19 cellular contexts compared by ENCODE assay signal in the genomic region with DNA sequence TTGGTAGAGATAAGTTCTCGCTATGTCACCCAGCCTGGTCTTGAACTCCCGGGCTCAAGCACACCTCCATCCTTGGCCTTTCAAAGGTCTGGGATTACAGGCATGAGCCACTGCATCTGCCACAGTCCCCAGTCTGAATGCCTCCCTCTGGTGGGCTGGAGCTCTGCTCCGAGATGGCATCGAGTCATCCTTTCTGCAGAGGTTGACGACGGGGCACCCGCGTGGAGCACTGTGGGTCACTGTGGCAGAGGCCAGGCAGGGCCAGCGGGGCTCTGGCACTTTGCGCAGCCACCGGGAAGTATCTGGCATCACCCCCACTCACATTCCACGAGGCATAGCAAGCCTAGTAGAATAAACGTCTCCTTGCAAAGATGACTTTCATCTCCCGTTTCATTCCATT.
DNase-seq lines count a peak whose midpoint lies in the region; ATAC-seq, FAIRE-seq and TF ChIP-seq lines count a peak whose summit lies in the region.
"Had no signal": no experiment of that assay in that cellular context is flagged by ENCODE, and none has a peak within 500 bp of the region (broad histone marks: within the 10 kb centered on the region; RNA-seq: fewer than 3 reads in every experiment).

No MANE protein-coding gene starts in this region.

- no peak for ATAC-seq in activated CD4-positive, alpha-beta T cell treated with anti-CD3 and anti-CD28 coated beads for 36 hours
- no peak for ATAC-seq in K562
- ATAC-seq in HG02571 (IDR thresholded peaks at IDR 0.05; ENCODE audit: unreplicated experiment) = no peak
- ATAC-seq: A549, GM12878 had no signal

- H3K36me3 Mint-ChIP-seq in activated CD4-positive, alpha-beta T cell treated with anti-CD3 and anti-CD28 coated beads, Interleukin-2, amount 10 ng/mL, durations not matched to agents 24 days and 14 days (ENCODE audit: low read depth) = no peaks in the 10 kb centered on the region
- no peaks in the 10 kb centered on the region for H3K36me3 Mint-ChIP-seq in activated CD4-positive, alpha-beta T cell treated with anti-CD3 and anti-CD28 coated beads for 36 hours (ENCODE audit: low read depth)
- H3K36me3 Mint-ChIP-seq: CD14-positive monocyte; CD4-positive, alpha-beta memory T cell had no signal

- 20 to 22% methylated on average over 14 of the region's 14 CpGs for WGBS in GM23248 (ENCODE audit: low coverage in 1 of 2, low lambda C conversion rate in 2 of 2, missing lambda C conversion rate in 2 of 2), 2 experiments
- 4% methylated on average over 13 of the region's 14 CpGs for WGBS in K562 (ENCODE audit: insufficient coverage, low coverage, missing lambda C conversion rate)

- no peak overlapping the region for H3K27ac Mint-ChIP-seq in activated CD4-positive, alpha-beta T cell treated with anti-CD3 and anti-CD28 coated beads, Interleukin-2, amount 10 ng/mL, durations not matched to agents 24 days and 14 days
- no peak overlapping the region for H3K27ac Mint-ChIP-seq in activated CD4-positive, alpha-beta T cell treated with anti-CD3 and anti-CD28 coated beads for 36 hours
- H3K27ac Mint-ChIP-seq: CD14-positive monocyte; CD4-positive, alpha-beta memory T cell; IgD-negative memory B cell had no signal

- TF ChIP-seq RAD21 in K562 (CRISPR knock-in tag; conservative IDR thresholded peaks at IDR 0.05 in 1 of 2, IDR thresholded peaks at IDR 0.05 in 1 of 2) = no peak

- H3K9me3 Mint-ChIP-seq in activated CD4-positive, alpha-beta T cell treated with anti-CD3 and anti-CD28 coated beads, Interleukin-2, amount 10 ng/mL, durations not matched to agents 24 days and 14 days = no peaks in the 10 kb centered on the region
- H3K9me3 Mint-ChIP-seq in activated CD4-positive, alpha-beta T cell treated with anti-CD3 and anti-CD28 coated beads for 36 hours (ENCODE audit: low read depth) = no peaks in the 10 kb centered on the region

- H3K9ac ChIP-seq in GM23248 (no peak overlapping the region), K562 (ENCODE audit: insufficient read depth in 1 of 2, low read depth in 2 of 2, low read length in 2 of 2) (no peak overlapping the region)
- H3K9ac ChIP-seq: BLaER1 had no signal

- no peak overlapping the region for H3K4me2 ChIP-seq in GM23248 (ENCODE audit: unreplicated experiment)
- H3K4me2 ChIP-seq in K562 (ENCODE audit: insufficient read depth, low read length) = no peak overlapping the region
- no peak overlapping the region for H3K4me2 ChIP-seq in osteoblast (ENCODE audit: insufficient read depth, low read length)
- H3K4me2 ChIP-seq: A549, BLaER1 had no signal

- no peak for TF ChIP-seq POLR2A in K562 (conservative IDR thresholded peaks at IDR 0.05)

- H3K4me3 ChIP-seq in GM23248 (no peak overlapping the region), K562 (no peak overlapping the region), osteoblast (ENCODE audit: insufficient read depth, low read length) (no peak overlapping the region)
- H3K4me3 ChIP-seq: A549, BLaER1, GM12878, HAP-1 had no signal

- FAIRE-seq in K562 (lab: Jason Lieb, UNC) = no peak
- FAIRE-seq: A549, GM12878, H1 had no signal

- intact Hi-C loops in activated CD4-positive, alpha-beta T cell treated with anti-CD3 and anti-CD28 coated beads, Interleukin-2, amount 10 ng/mL, durations not matched to agents 24 days and 14 days (cut with micrococcal nuclease) = no loop called here
- intact Hi-C loops in activated CD4-positive, alpha-beta T cell treated with anti-CD3 and anti-CD28 coated beads for 36 hours (cut with DNase I, micrococcal nuclease) = no loop called here
- intact Hi-C loops in K562 (cut with micrococcal nuclease) = no loop called here

- TF ChIP-seq CTCF in K562 (IDR thresholded peaks at IDR 0.05 in 2 of 3, conservative IDR thresholded peaks at IDR 0.05 in 1 of 3; ENCODE audit: insufficient read depth in 2 of 3, low read depth in 1 of 3, low read length in 3 of 3) (no peak), osteoblast (IDR thresholded peaks at IDR 0.05; ENCODE audit: extremely low read depth, low read depth, low read length) (no peak)

- H3K9me1 ChIP-seq in K562 (ENCODE audit: control insufficient read depth, insufficient read depth, low read length) = no peaks in the 10 kb centered on the region

- no peaks in the 10 kb centered on the region for H3K36me3 ChIP-seq in GM23248 (ENCODE audit: low read depth)
- no peaks in the 10 kb centered on the region for H3K36me3 ChIP-seq in K562 (ENCODE audit: control insufficient read depth, insufficient read depth, low read length)
- no peaks in the 10 kb centered on the region for H3K36me3 ChIP-seq in osteoblast (ENCODE audit: insufficient read depth, low read length)
- H3K36me3 ChIP-seq: BLaER1, HAP-1 had no signal

- H2AFZ ChIP-seq in GM23248 (no peak overlapping the region), K562 (ENCODE audit: low read depth, low read length) (no peak overlapping the region), osteoblast (ENCODE audit: low read length) (no peak overlapping the region)

- H3K4me3 Mint-ChIP-seq in activated CD4-positive, alpha-beta T cell treated with anti-CD3 and anti-CD28 coated beads, Interleukin-2, amount 10 ng/mL, durations not matched to agents 24 days and 14 days = no peak overlapping the region
- no peak overlapping the region for H3K4me3 Mint-ChIP-seq in activated CD4-positive, alpha-beta T cell treated with anti-CD3 and anti-CD28 coated beads for 36 hours
- H3K4me3 Mint-ChIP-seq: CD4-positive, alpha-beta memory T cell; IgD-negative memory B cell had no signal

- TF ChIP-seq EP300 in K562 (IDR thresholded peaks at IDR 0.05; ENCODE audit: low read length) = no peak

- no peaks in the 10 kb centered on the region for H3F3A ChIP-seq in GM23248 (ENCODE audit: insufficient read depth)

- no TSS peak for BruUV-seq in K562 (replicated peaks; lab: Mats Ljungman, UMichigan)

- peaks cover 31% of the 10 kb centered on the region for H3K27me3 Mint-ChIP-seq in activated CD4-positive, alpha-beta T cell treated with anti-CD3 and anti-CD28 coated beads, Interleukin-2, amount 10 ng/mL, durations not matched to agents 24 days and 14 days
- H3K27me3 Mint-ChIP-seq in activated CD4-positive, alpha-beta T cell treated with anti-CD3 and anti-CD28 coated beads for 36 hours = peaks cover 56% of the 10 kb centered on the region

- H3K4me1 ChIP-seq in GM23248 (ENCODE audit: insufficient read depth) = no peaks in the 10 kb centered on the region
- no peaks in the 10 kb centered on the region for H3K4me1 ChIP-seq in K562 (replicated peaks in 1 of 2; ENCODE audit: control insufficient read depth in 2 of 2, insufficient read depth in 2 of 2, low read length in 2 of 2)
- H3K4me1 ChIP-seq in osteoblast (ENCODE audit: insufficient read depth, low read length) = peaks cover 9% of the 10 kb centered on the region
- H3K4me1 ChIP-seq: HAP-1 had no signal

- H3K27me3 ChIP-seq in GM23248 (replicated peaks; ENCODE audit: insufficient read depth) (peaks cover 13% of the 10 kb centered on the region), K562 (ENCODE audit: control insufficient read depth in 2 of 2, insufficient read depth in 2 of 2, low read length in 2 of 2) (peaks cover 2 to 52% of the 10 kb centered on the region in 2 experiments; a peak in 4 of 5 replicates), osteoblast (ENCODE audit: insufficient read depth, low read length) (peaks cover 7% of the 10 kb centered on the region)

- H3K9me3 ChIP-seq in GM23248 (ENCODE audit: low read depth) (no peaks in the 10 kb centered on the region), K562 (replicated peaks; ENCODE audit: control insufficient read depth, insufficient read depth, low read depth, low read length) (no peaks in the 10 kb centered on the region), osteoblast (ENCODE audit: low read depth, low read length) (no peaks in the 10 kb centered on the region)
- H3K9me3 ChIP-seq: A549, BLaER1, HAP-1 had no signal

- H3K27ac ChIP-seq in GM23248 (no peak overlapping the region), K562 (ENCODE audit: extremely low read depth, low read depth, low read length) (no peak overlapping the region), osteoblast (ENCODE audit: low read depth, low read length) (no peak overlapping the region)
- H3K27ac ChIP-seq: 22Rv1, A549, BLaER1 had no signal

- H3K4me1 Mint-ChIP-seq in activated CD4-positive, alpha-beta T cell treated with anti-CD3 and anti-CD28 coated beads, Interleukin-2, amount 10 ng/mL, durations not matched to agents 24 days and 14 days = peaks cover 2% of the 10 kb centered on the region
- H3K4me1 Mint-ChIP-seq in activated CD4-positive, alpha-beta T cell treated with anti-CD3 and anti-CD28 coated beads for 36 hours = peaks cover 7% of the 10 kb centered on the region
- H3K4me1 Mint-ChIP-seq: CD14-positive monocyte had no signal

- H4K20me1 ChIP-seq in GM23248 (ENCODE audit: insufficient read depth) (no peaks in the 10 kb centered on the region), K562 (replicated peaks; ENCODE audit: control insufficient read depth, insufficient read depth, low read length) (no peaks in the 10 kb centered on the region), osteoblast (ENCODE audit: insufficient read depth, low read length) (no peaks in the 10 kb centered on the region)
- H4K20me1 ChIP-seq: BLaER1 had no signal

- H3K79me2 ChIP-seq in GM23248 (ENCODE audit: insufficient read depth) (no peaks in the 10 kb centered on the region), K562 (ENCODE audit: control insufficient read depth, insufficient read depth, low read length) (no peaks in the 10 kb centered on the region), osteoblast (ENCODE audit: insufficient read depth, low read length) (no peaks in the 10 kb centered on the region)

- DNase-seq in activated CD4-positive, alpha-beta T cell treated with anti-CD3 and anti-CD28 coated beads, Interleukin-2, amount 10 ng/mL, durations not matched to agents 24 days and 14 days = peak; percentile 48
- no peak for DNase-seq in activated CD4-positive, alpha-beta T cell treated with anti-CD3 and anti-CD28 coated beads for 36 hours
- DNase-seq in GM23248 (peak; percentile 4), K562 (ENCODE audit: extremely low read depth in 1 of 4, low spot score in 3 of 4) (no peak), osteoblast (ENCODE audit: insufficient read length, low spot score, missing footprints) (peak; percentile 38), HUDEP-2 (lab: John Stamatoyannopoulos, UW; ENCODE audit: unreplicated experiment in 76 of 76) (no peak), GOT3 (lab: John Stamatoyannopoulos, UW) (no peak)
- DNase-seq: CD4-positive, alpha-beta memory T cell; DMS79 treated with DMSO at 0.1 percent for 48 hours; KG1 had no signal

- in situ Hi-C loops in GM23248 (cut with MboI) (no loop called here), K562 (cut with MboI) (no loop called here)

- CTCF ChIA-PET in activated CD4-positive, alpha-beta T cell treated with anti-CD3 and anti-CD28 coated beads for 36 hours (lab: Charles Lee) = no interaction called here
- CTCF ChIA-PET in K562 (lab: Yijun Ruan, JAX; ENCODE audit: low intra/inter-chr PET ratio) = no interaction called here

- POLR2A ChIA-PET in activated CD4-positive, alpha-beta T cell treated with anti-CD3 and anti-CD28 coated beads for 36 hours (lab: Charles Lee) = no interaction called here
- POLR2A ChIA-PET in K562 (lab: Yijun Ruan, JAX) = interaction anchor here (0.6 kb wide), 1 partner anchor 196 kb away, joined by 3 read pairs; no protein-coding TSS in a partner anchor

- H3K9me2 ChIP-seq in GM23248 (ENCODE audit: insufficient read depth) = no peaks in the 10 kb centered on the region

TF ChIP-seq in K562, 482 proteins besides CTCF, POLR2A, EP300 and RAD21 (continues in another document):
- TF ChIP-seq HIVEP1 (CRISPR knock-in tag; IDR thresholded peaks at IDR 0.05) = no peak
- TF ChIP-seq ZEB2 (IDR thresholded peaks at IDR 0.05) = no peak

Comparison
In these comparisons a context has a peak if more than half of its experiments do, and no peak if none do; other contexts are left out.
1. DNase-seq: peak in activated CD4-positive, alpha-beta T cell treated with anti-CD3 and anti-CD28 coated beads, Interleukin-2, amount 10 ng/mL, durations not matched to agents 24 days and 14 days (single experiment), GM23248 (single experiment) and osteoblast (single experiment); none in activated CD4-positive, alpha-beta T cell treated with anti-CD3 and anti-CD28 coated beads for 36 hours (single experiment), K562 (0 of 4), HUDEP-2 (0 of 76) and GOT3 (single experiment).